ENCODE assay signal across 8 cellular contexts in genomic region chr3:130759692-130760338, GRCh38. TPM values are rescaled to one million over a fixed set of nuclear protein-coding genes. Genes with fewer than 3 reads are reported as not detected.
DNase-seq lines count a peak whose midpoint lies in the region; ATAC-seq, FAIRE-seq and TF ChIP-seq lines count a peak whose summit lies in the region.

No MANE protein-coding gene starts in this region.

- no peak overlapping the region for H3K4me3 ChIP-seq in mucosa of stomach (ENCODE audit: low read length)

- DNase-seq in HK-2 (ENCODE audit: unreplicated experiment) (peak; percentile 28), NCI-H748 (lab: John Stamatoyannopoulos, UW; ENCODE audit: unreplicated experiment) (peak; percentile 32), endothelial cell (ENCODE audit: low spot score) (peak; percentile 57), urothelium cell line (ENCODE audit: low spot score) (peak; percentile 50)
- DNase-seq in activated CD4-positive, alpha-beta T cell treated with anti-CD3 and anti-CD28 coated beads, Interleukin-2, amount 50 U/mL, for 4 hours = peak; percentile 25 to 38

- H3K36me3 ChIP-seq in mucosa of stomach (ENCODE audit: control insufficient read depth, insufficient read depth, low read length) = no peaks in the 10 kb centered on the region

- no peaks in the 10 kb centered on the region for H3K27me3 Mint-ChIP-seq in endothelial cell (ENCODE audit: unreplicated experiment)

- H3K9me3 Mint-ChIP-seq in endothelial cell (ENCODE audit: unreplicated experiment) = no peaks in the 10 kb centered on the region

- H3K9me3 ChIP-seq in mucosa of stomach (ENCODE audit: control insufficient read depth, low read length) = no peaks in the 10 kb centered on the region

- H3K36me3 Mint-ChIP-seq in endothelial cell (ENCODE audit: low read depth, unreplicated experiment) = no peaks in the 10 kb centered on the region

- FAIRE-seq in urothelium cell line (lab: Jason Lieb, UNC) = no peak

- H3K27me3 ChIP-seq in mucosa of stomach (ENCODE audit: control insufficient read depth, insufficient read depth, low read length) = no peaks in the 10 kb centered on the region

- TF ChIP-seq CTCF in C4-2B (conservative IDR thresholded peaks at IDR 0.05) (peak; percentile 97), endothelial cell (IDR thresholded peaks at IDR 0.05; ENCODE audit: unreplicated experiment) (peak; percentile 83)

- ATAC-seq in GM18909 (IDR thresholded peaks at IDR 0.05; ENCODE audit: poor library complexity, unreplicated experiment) = peak; percentile 65

- H3K4me3 Mint-ChIP-seq in endothelial cell (ENCODE audit: unreplicated experiment) = no peak overlapping the region

- peaks cover 4% of the 10 kb centered on the region for H3K4me1 Mint-ChIP-seq in endothelial cell (ENCODE audit: unreplicated experiment)

- H3K27ac Mint-ChIP-seq in endothelial cell (ENCODE audit: unreplicated experiment) = no peak overlapping the region

- peak overlapping the region; percentile 15 for H3K9ac ChIP-seq in mucosa of stomach (ENCODE audit: low read length)

- no peak overlapping the region for H3K27ac ChIP-seq in C4-2B

- no peaks in the 10 kb centered on the region for H3K4me1 ChIP-seq in mucosa of stomach (ENCODE audit: control insufficient read depth, insufficient read depth, low read length)

RNA-seq across cellular contexts. Expression of gene PIK3R4, which starts 13.2 kb away (rescaled TPM):
- total RNA-seq in endothelial cell (ENCODE audit: unreplicated experiment) = 24.0 TPM
